Comparison of ENCODE assay signal across 12 cellular contexts in the genomic region with DNA sequence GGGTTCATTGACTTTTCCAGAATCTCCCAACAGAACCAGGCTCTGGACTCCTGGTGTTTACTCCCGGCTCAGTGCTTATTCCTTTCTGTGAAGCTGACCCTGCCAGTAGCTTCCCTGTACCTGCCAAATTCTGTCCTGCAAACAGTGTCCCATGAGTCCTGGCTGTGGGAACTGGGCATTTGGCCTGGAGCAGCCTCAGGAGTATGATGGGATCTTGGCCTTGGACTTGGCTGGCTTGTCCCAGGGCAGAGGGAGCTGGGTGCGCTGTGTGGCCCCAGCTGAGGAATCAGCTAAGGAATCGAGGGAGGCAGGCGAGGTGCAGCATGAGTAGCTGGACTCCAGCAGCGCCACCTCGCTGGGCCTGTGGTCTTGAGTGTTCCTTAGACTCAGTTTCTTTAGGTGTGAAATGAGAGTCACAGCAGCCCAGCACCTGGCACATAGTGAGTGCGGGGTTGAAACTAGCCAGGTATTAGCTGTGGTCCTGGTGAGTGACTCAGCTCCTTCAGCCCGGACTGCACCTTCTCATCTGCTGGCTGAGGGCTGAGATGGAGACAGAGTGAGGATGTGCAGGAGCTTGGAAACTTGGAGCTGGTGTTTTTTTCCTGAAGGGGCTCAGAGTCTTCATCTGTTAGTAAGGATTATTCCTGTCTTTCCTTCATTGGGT. TPM values are rescaled to one million over a fixed set of nuclear protein-coding genes. Genes with fewer than 3 reads are reported as not detected.
DNase-seq lines count a peak whose midpoint lies in the region; ATAC-seq, FAIRE-seq and TF ChIP-seq lines count a peak whose summit lies in the region.
"Had no signal": no experiment of that assay in that cellular context is flagged by ENCODE, and none has a peak within 500 bp of the region (broad histone marks: within the 10 kb centered on the region; RNA-seq: fewer than 3 reads in every experiment).

No MANE protein-coding gene starts in this region.

- no peak overlapping the region for H3K4me3 ChIP-seq in body of pancreas
- no peak overlapping the region for H3K4me3 ChIP-seq in keratinocyte (ENCODE audit: control insufficient read depth in 2 of 3, extremely low read depth in 1 of 3, insufficient read depth in 2 of 3, low read depth in 1 of 3, low read length in 3 of 3)

- H2AFZ ChIP-seq in keratinocyte (ENCODE audit: control insufficient read depth, low read length) = no peak overlapping the region

- dilution Hi-C loops in keratinocyte (cut with MboI; ENCODE audit: extremely low pct_ligation_motif_present, low sequenced_read_pairs) = no loop called here

- 31 to 58% methylated on average over 7 to 8 of the region's 8 CpGs for WGBS in body of pancreas, 2 donors

- peak overlapping the region; percentile 29 for H3K4me2 ChIP-seq in keratinocyte (ENCODE audit: control insufficient read depth, extremely low read depth, insufficient read depth, low read depth, low read length)

- H3K27ac ChIP-seq in body of pancreas (peak overlapping the region in 2 of 4 donors; percentile 11 to 34), keratinocyte (ENCODE audit: control insufficient read depth, insufficient read depth, low read length) (peak overlapping the region; percentile 15), temporal lobe (ENCODE audit: low read depth, low read length) (peak overlapping the region; percentile 50)

- TF ChIP-seq POLR2A in body of pancreas (IDR thresholded peaks at IDR 0.05) (no peak), GM12891 (IDR thresholded peaks at IDR 0.05; ENCODE audit: low read depth, low read length) (no peak)

- peaks cover 3% of the 10 kb centered on the region for H3K9me1 ChIP-seq in keratinocyte (ENCODE audit: control insufficient read depth, extremely low read depth, insufficient read depth, low read length)

- H4K20me1 ChIP-seq in keratinocyte (ENCODE audit: control insufficient read depth, extremely low read depth, insufficient read depth, low read length) = peaks cover 22% of the 10 kb centered on the region

- peak; percentile 62 for FAIRE-seq in keratinocyte (lab: Jason Lieb, UNC)
- FAIRE-seq in GM12891 (lab: Jason Lieb, UNC) = no peak

- H3K27me3 ChIP-seq in body of pancreas = no peaks in the 10 kb centered on the region
- no peaks in the 10 kb centered on the region for H3K27me3 ChIP-seq in keratinocyte (ENCODE audit: control insufficient read depth, extremely low read depth, insufficient read depth, low read length)

- no peak for DNase-seq in Right ventricle myocardium inferior (ENCODE audit: missing footprints)
- no peak for DNase-seq in cardiac septum (ENCODE audit: low spot score)
- DNase-seq in body of pancreas = peak; percentile 50 to 82 (median 74)
- no peak for DNase-seq in keratinocyte (ENCODE audit: low read depth, low spot score)
- DNase-seq in NCI-H1436 (lab: John Stamatoyannopoulos, UW) = no peak
- no peak for DNase-seq in CD1c-positive myeloid dendritic cell (ENCODE audit: extremely low spot score)
- DNase-seq in GM12891 (ENCODE audit: insufficient read length, low spot score) = no peak
- DNase-seq: AML-193, NCI-H1436 treated with DMSO at 0.1 percent for 48 hours had no signal

- TF ChIP-seq CTCF in body of pancreas (IDR thresholded peaks at IDR 0.05) = no peak
- TF ChIP-seq CTCF in keratinocyte (optimal IDR thresholded peaks at IDR 0.05 in 1 of 3, IDR thresholded peaks at IDR 0.05 in 1 of 3, conservative IDR thresholded peaks at IDR 0.05 in 1 of 3; ENCODE audit: extremely low read depth in 1 of 3, insufficient read depth in 2 of 3, low read length in 3 of 3) = peak in 1 of 3 experiments; percentile 5

- intact Hi-C loops in Right ventricle myocardium inferior (cut with DNase I) = no loop called here
- intact Hi-C loops in cardiac septum (cut with DNase I) = no loop called here
- intact Hi-C loops in body of pancreas (cut with DNase I) = no loop called here

- ATAC-seq in Right ventricle myocardium inferior = peak; percentile 89
- ATAC-seq in body of pancreas = peak; percentile 65
- ATAC-seq: Panc1 had no signal

- no peak overlapping the region for H3K9ac ChIP-seq in keratinocyte (ENCODE audit: control insufficient read depth, extremely low read depth, insufficient read depth, low read length)

- H3K4me1 ChIP-seq in body of pancreas (peaks cover 53% of the 10 kb centered on the region), keratinocyte (ENCODE audit: control insufficient read depth, extremely low read depth, insufficient read depth, low read length) (peaks cover 28% of the 10 kb centered on the region)

- H3K9me3 ChIP-seq in body of pancreas (no peaks in the 10 kb centered on the region), keratinocyte (ENCODE audit: control insufficient read depth, low read depth, low read length) (no peaks in the 10 kb centered on the region)

- H3K79me2 ChIP-seq in keratinocyte (ENCODE audit: control insufficient read depth, insufficient read depth, low read length) = peaks cover 52% of the 10 kb centered on the region

- peaks cover 0 to 13% of the 10 kb centered on the region in 2 donors for H3K36me3 ChIP-seq in body of pancreas (replicated peaks in 1 of 2; ENCODE audit: insufficient read depth in 1 of 2, low read depth in 2 of 2)
- peaks cover 13 to 28% of the 10 kb centered on the region in 2 experiments for H3K36me3 ChIP-seq in keratinocyte (ENCODE audit: control insufficient read depth in 2 of 2, extremely low read depth in 1 of 2, insufficient read depth in 2 of 2, low read length in 2 of 2)

TF ChIP-seq in GM12891, 5 proteins besides CTCF, POLR2A, EP300 and RAD21 (continues in another document):
- TF ChIP-seq POU2F2 (IDR thresholded peaks at IDR 0.05; ENCODE audit: low read depth, low read length) (no peak), TAF1 (IDR thresholded peaks at IDR 0.05; ENCODE audit: low read depth, low read length) (no peak)

RNA-seq across cellular contexts. Expression of a gene that starts 10.4 kb away (rescaled TPM):
- total RNA-seq in Right ventricle myocardium inferior (33.4 TPM), cardiac septum (45.6 TPM), body of pancreas (10 to 100 TPM; 40.2 to 64.9 TPM), temporal lobe (6.6 TPM)
- 15.7 to 21.4 TPM (median 19.7 TPM) in 3 replicates for polyA plus RNA-seq in keratinocyte
- polyA plus RNA-seq in keratinocyte (2011; ENCODE audit: low read depth) = 47.9 TPM
- 4.4 and 7.1 TPM in 2 replicates for polyA plus RNA-seq in keratinocyte (2011; cell fraction: cytosol; rRNA removed)
- 61.4 and 64.9 TPM in 2 replicates for polyA plus RNA-seq in keratinocyte (2011; cell fraction: nucleus; rRNA removed)
- polyA plus RNA-seq in keratinocyte (2012; ENCODE audit: low replicate concordance) = 32.0 and 49.1 TPM in 2 replicates
- 8.5 to 25.1 TPM (median 22.6 TPM) in 3 replicates for polyA minus RNA-seq in keratinocyte
- polyA minus RNA-seq in keratinocyte (2011; cell fraction: cytosol; rRNA and poly(A)+ RNA removed) = 5.4 TPM
- 10.3 and 14.9 TPM in 2 replicates for polyA minus RNA-seq in keratinocyte (2011; cell fraction: nucleus; rRNA and poly(A)+ RNA removed)
- 55.1 TPM for polyA plus RNA-seq in GM12891 (2012; ENCODE audit: low read depth, missing spikeins)

RNA-seq across cellular contexts. Expression of a gene that starts 27.1 kb away (rescaled TPM):
- total RNA-seq in Right ventricle myocardium inferior (0.19 TPM), cardiac septum (0.13 TPM), body of pancreas (under 1 TPM in 1 of 2 donors, not detected in 1; 0.26 TPM), temporal lobe (under 0.01 TPM)
- 0.13 to 1.6 TPM (median 0.25 TPM) in 3 replicates for polyA plus RNA-seq in keratinocyte
- 0.92 TPM for polyA plus RNA-seq in keratinocyte (2011; ENCODE audit: low read depth)
- 0.33 and 0.70 TPM in 2 replicates for polyA plus RNA-seq in keratinocyte (2011; cell fraction: cytosol; rRNA removed)
- 0.76 and 1.2 TPM in 2 replicates for polyA plus RNA-seq in keratinocyte (2011; cell fraction: nucleus; rRNA removed)
- 1.5 and 4.8 TPM in 2 replicates for polyA plus RNA-seq in keratinocyte (2012; ENCODE audit: low replicate concordance)
- 0.22 to 1.9 TPM (median 0.63 TPM) in 3 replicates for polyA minus RNA-seq in keratinocyte
- polyA minus RNA-seq in keratinocyte (2011; cell fraction: cytosol; rRNA and poly(A)+ RNA removed) = 3.5 TPM
- 0.93 and 1.3 TPM in 2 replicates for polyA minus RNA-seq in keratinocyte (2011; cell fraction: nucleus; rRNA and poly(A)+ RNA removed)
- polyA plus RNA-seq in GM12891 (2012; ENCODE audit: low read depth, missing spikeins) = 6.5 TPM
- total RNA-seq: myocyte had no signal

RNA-seq across cellular contexts. Expression of a gene that starts 29.9 kb away (rescaled TPM):
- total RNA-seq in Right ventricle myocardium inferior (15.5 TPM), cardiac septum (10.7 TPM), body of pancreas (10 to 100 TPM; 15.8 to 19.5 TPM), temporal lobe (5.9 TPM)
- polyA plus RNA-seq in keratinocyte = 23.1 to 30.1 TPM (median 23.7 TPM) in 3 replicates
- 11.2 TPM for polyA plus RNA-seq in keratinocyte (2011; ENCODE audit: low read depth)
- polyA plus RNA-seq in keratinocyte (2011; cell fraction: cytosol; rRNA removed) = 23.8 and 38.6 TPM in 2 replicates
- polyA plus RNA-seq in keratinocyte (2011; cell fraction: nucleus; rRNA removed) = 29.1 and 34.3 TPM in 2 replicates
- polyA plus RNA-seq in keratinocyte (2012; ENCODE audit: low replicate concordance) = 22.1 and 31.8 TPM in 2 replicates
- polyA minus RNA-seq in keratinocyte = 8.8 to 9.3 TPM (median 9.3 TPM) in 3 replicates
- polyA minus RNA-seq in keratinocyte (2011; cell fraction: cytosol; rRNA and poly(A)+ RNA removed) = 33.4 TPM
- 7.9 and 8.5 TPM in 2 replicates for polyA minus RNA-seq in keratinocyte (2011; cell fraction: nucleus; rRNA and poly(A)+ RNA removed)
- polyA plus RNA-seq in GM12891 (2012; ENCODE audit: low read depth, missing spikeins) = 43.2 TPM

RNA-seq across cellular contexts. Expression of a gene that starts 43.8 kb away (rescaled TPM):
- total RNA-seq in Right ventricle myocardium inferior (15.1 TPM), cardiac septum (18.6 TPM), body of pancreas (10 to 100 TPM; 16.6 to 49.8 TPM), temporal lobe (18.9 TPM)
- 8.6 to 15.2 TPM (median 10.2 TPM) in 3 replicates for polyA plus RNA-seq in keratinocyte
- polyA plus RNA-seq in keratinocyte (2011; ENCODE audit: low read depth) = 24.7 TPM
- polyA plus RNA-seq in keratinocyte (2011; cell fraction: cytosol; rRNA removed) = 5.7 and 15.6 TPM in 2 replicates
- 13.8 and 16.9 TPM in 2 replicates for polyA plus RNA-seq in keratinocyte (2011; cell fraction: nucleus; rRNA removed)
- polyA plus RNA-seq in keratinocyte (2012; ENCODE audit: low replicate concordance) = 12.6 and 19.5 TPM in 2 replicates
- 8.6 to 15.6 TPM (median 11.1 TPM) in 3 replicates for polyA minus RNA-seq in keratinocyte
- 22.6 TPM for polyA minus RNA-seq in keratinocyte (2011; cell fraction: cytosol; rRNA and poly(A)+ RNA removed)
- 8.8 and 8.9 TPM in 2 replicates for polyA minus RNA-seq in keratinocyte (2011; cell fraction: nucleus; rRNA and poly(A)+ RNA removed)
- polyA plus RNA-seq in GM12891 (2012; ENCODE audit: low read depth, missing spikeins) = 9.5 TPM

RNA-seq across cellular contexts. Expression of a gene that starts 47.9 kb away (rescaled TPM):
- 4.2 TPM for total RNA-seq in Right ventricle myocardium inferior
- total RNA-seq in cardiac septum = 9.0 TPM
- total RNA-seq in body of pancreas = 10 to 100 TPM in 1 of 2 donors, 1 to 10 TPM in 1; 8.9 to 11.9 TPM
- polyA plus RNA-seq in keratinocyte = 3.6 to 7.3 TPM (median 4.5 TPM) in 3 replicates
- 3.0 TPM for polyA plus RNA-seq in keratinocyte (2011; ENCODE audit: low read depth)
- polyA plus RNA-seq in keratinocyte (2011; cell fraction: cytosol; rRNA removed) = 4.3 and 9.4 TPM in 2 replicates
- polyA plus RNA-seq in keratinocyte (2011; cell fraction: nucleus; rRNA removed) = 5.5 and 8.3 TPM in 2 replicates
- 7.7 and 10.2 TPM in 2 replicates for polyA plus RNA-seq in keratinocyte (2012; ENCODE audit: low replicate concordance)
- 3.4 to 7.1 TPM (median 4.6 TPM) in 3 replicates for polyA minus RNA-seq in keratinocyte
- 19.0 TPM for polyA minus RNA-seq in keratinocyte (2011; cell fraction: cytosol; rRNA and poly(A)+ RNA removed)
- polyA minus RNA-seq in keratinocyte (2011; cell fraction: nucleus; rRNA and poly(A)+ RNA removed) = 4.9 and 5.5 TPM in 2 replicates
- total RNA-seq in temporal lobe = 0.74 TPM
- 27.7 TPM for polyA plus RNA-seq in GM12891 (2012; ENCODE audit: low read depth, missing spikeins)

Comparison
In these comparisons a context has a peak if more than half of its experiments do, and no peak if none do; other contexts are left out.
1. DNase-seq: peak in body of pancreas (4 of 4); none in Right ventricle myocardium inferior (single experiment), cardiac septum (single experiment), keratinocyte (single experiment), NCI-H1436 (single experiment), CD1c-positive myeloid dendritic cell (single experiment) and GM12891 (single experiment).